24 cellular contexts compared by ENCODE assay signal in genomic region chr17:65061621-65062020, GRCh38. TPM values are rescaled to one million over a fixed set of nuclear protein-coding genes. Genes with fewer than 3 reads are reported as not detected.
A peak's percentile ranks its signal among the peaks of the same experiment; 100 is the strongest.
DNase-seq lines count a peak whose midpoint lies in the region; ATAC-seq and TF ChIP-seq lines count a peak whose summit lies in the region.
"Had no signal": no experiment of that assay in that cellular context is flagged by ENCODE, and none has a peak within 500 bp of the region (broad histone marks: within the 10 kb centered on the region; RNA-seq: fewer than 3 reads in every experiment).

No MANE protein-coding gene starts in this region.

- no peak overlapping the region for H3K4me3 Mint-ChIP-seq in activated CD4-positive, alpha-beta memory T cell treated with anti-CD3 and anti-CD28 coated beads, Interleukin-2, amount 10 ng/mL, durations not matched to agents 7 days and 5 days
- H3K4me3 Mint-ChIP-seq: activated CD4-positive, alpha-beta T cell treated with anti-CD3 and anti-CD28 coated beads, Interleukin-2, amount 10 ng/mL, durations not matched to agents 24 days and 14 days; activated naive CD8-positive, alpha-beta T cell treated with anti-CD3 and anti-CD28 coated beads, Interleukin-2, amount 10 ng/mL, durations not matched to agents 7 days and 5 days; activated T-helper 17 cell treated with anti-CD3 and anti-CD28 coated beads, Interleukin-2, amount 50 U/mL, for 72 hours; natural killer cell treated with Interleukin-12 subunit alpha and Interleukin-12 subunit beta and Interleukin-15 and Interleukin-18, amount 100 ng/mL, for 72 hours had no signal

- H3K27ac ChIP-seq in HUES48 (ENCODE audit: low read depth, low read length) (peak overlapping the region; percentile 79), RWPE2 (ENCODE audit: poor library complexity, severe bottlenecking) (peak overlapping the region; percentile 74), esophagus muscularis mucosa (replicated peaks in 1 of 4) (peak overlapping the region; percentile 64 to 76 (median 70)), gastrocnemius medialis (peak overlapping the region in 3 of 4 donors; percentile 43 to 70 (median 48))
- H3K27ac ChIP-seq: brain microvascular endothelial cell, KMS-11 had no signal

- intact Hi-C loops in esophagus muscularis mucosa (cut with DNase I) (no loop called here), gastrocnemius medialis (cut with DNase I; ENCODE audit: low total_unique reads) (no loop called here)

- no peaks in the 10 kb centered on the region for H3K9me3 Mint-ChIP-seq in activated CD4-positive, alpha-beta memory T cell treated with anti-CD3 and anti-CD28 coated beads, Interleukin-2, amount 10 ng/mL, durations not matched to agents 7 days and 5 days
- H3K9me3 Mint-ChIP-seq: activated CD4-positive, alpha-beta T cell treated with anti-CD3 and anti-CD28 coated beads, Interleukin-2, amount 10 ng/mL, durations not matched to agents 24 days and 14 days; activated naive CD8-positive, alpha-beta T cell treated with anti-CD3 and anti-CD28 coated beads, Interleukin-2, amount 10 ng/mL, durations not matched to agents 7 days and 5 days; activated T-helper 17 cell treated with anti-CD3 and anti-CD28 coated beads, Interleukin-2, amount 50 U/mL, for 72 hours; CD8-positive, alpha-beta memory T cell; natural killer cell treated with Interleukin-12 subunit alpha and Interleukin-12 subunit beta and Interleukin-15 and Interleukin-18, amount 100 ng/mL, for 72 hours had no signal

- no peaks in the 10 kb centered on the region for H3K36me3 Mint-ChIP-seq in activated CD4-positive, alpha-beta memory T cell treated with anti-CD3 and anti-CD28 coated beads, Interleukin-2, amount 10 ng/mL, durations not matched to agents 7 days and 5 days (ENCODE audit: low read depth)
- H3K36me3 Mint-ChIP-seq: activated naive CD8-positive, alpha-beta T cell treated with anti-CD3 and anti-CD28 coated beads, Interleukin-2, amount 10 ng/mL, durations not matched to agents 7 days and 5 days; natural killer cell treated with Interleukin-12 subunit alpha and Interleukin-12 subunit beta and Interleukin-15 and Interleukin-18, amount 100 ng/mL, for 72 hours had no signal

- DNase-seq in RWPE2 (ENCODE audit: low spot score): no peak
- no peak for DNase-seq in esophagus muscularis mucosa (ENCODE audit: extremely low spot score)
- DNase-seq in gastrocnemius medialis: no peak
- no peak for DNase-seq in activated CD4-positive, alpha-beta memory T cell treated with anti-CD3 and anti-CD28 coated beads, Interleukin-2, amount 10 ng/mL, durations not matched to agents 7 days and 5 days
- DNase-seq: activated CD4-positive, alpha-beta T cell treated with anti-CD3 and anti-CD28 coated beads, Interleukin-2, amount 10 ng/mL, durations not matched to agents 24 days and 14 days; activated naive CD8-positive, alpha-beta T cell treated with anti-CD3 and anti-CD28 coated beads, Interleukin-2, amount 10 ng/mL, durations not matched to agents 7 days and 5 days; brain microvascular endothelial cell; CD8-positive, alpha-beta memory T cell; cortex of kidney; DMS79 treated with DMSO at 0.1 percent for 48 hours; kidney glomerular epithelial cell; mesenchymal stem cell; NCI-H1092 treated with DMSO at 0.1 percent for 48 hours; NCI-H2081; NCI-H446 treated with DMSO at 0.1 percent for 48 hours; stimulated activated naive CD8-positive, alpha-beta T cell treated with anti-CD3 and anti-CD28 coated beads, Interleukin-15, Interleukin-2, amounts not matched to agents 100 U/mL and 50 U/mL, for 24 hours; upper lobe of left lung had no signal

- H3K4me1 Mint-ChIP-seq in activated CD4-positive, alpha-beta memory T cell treated with anti-CD3 and anti-CD28 coated beads, Interleukin-2, amount 10 ng/mL, durations not matched to agents 7 days and 5 days: peaks cover 13% of the 10 kb centered on the region
- H3K4me1 Mint-ChIP-seq: activated T-helper 17 cell treated with anti-CD3 and anti-CD28 coated beads, Interleukin-2, amount 50 U/mL, for 72 hours had no signal

- TF ChIP-seq EP300 in esophagus muscularis mucosa (IDR thresholded peaks at IDR 0.05): no peak

- H3K4me1 ChIP-seq in HUES48 (ENCODE audit: control insufficient read depth, insufficient read depth, low read length) (peaks cover 39% of the 10 kb centered on the region), RWPE2 (ENCODE audit: insufficient read depth, poor library complexity, severe bottlenecking) (peaks cover 55% of the 10 kb centered on the region), esophagus muscularis mucosa (peaks cover 20 to 49% (median 40%) of the 10 kb centered on the region in 4 donors), gastrocnemius medialis (peaks cover 7 to 19% of the 10 kb centered on the region in 2 donors)

- no peak overlapping the region for H3K9ac ChIP-seq in HUES48 (ENCODE audit: low read depth, low read length)
- H3K9ac ChIP-seq: KMS-11 had no signal

- in situ Hi-C loops in gastrocnemius medialis (cut with MboI; ENCODE audit: low sequenced_read_pairs in 4 of 4): no loop called here

- WGBS in esophagus muscularis mucosa: 37% methylated on average over 6 of the region's 6 CpGs

- CTCF ChIA-PET in activated CD4-positive, alpha-beta memory T cell treated with anti-CD3 and anti-CD28 coated beads, Interleukin-2, amount 10 ng/mL, durations not matched to agents 7 days and 5 days (lab: Charles Lee): no interaction called here

- no peaks in the 10 kb centered on the region for H3K9me3 ChIP-seq in HUES48 (ENCODE audit: control insufficient read depth, insufficient read depth, low read length)
- H3K9me3 ChIP-seq in RWPE2 (ENCODE audit: severe bottlenecking): no peaks in the 10 kb centered on the region
- H3K9me3 ChIP-seq in esophagus muscularis mucosa: no peaks in the 10 kb centered on the region
- no peaks in the 10 kb centered on the region for H3K9me3 ChIP-seq in gastrocnemius medialis
- H3K9me3 ChIP-seq: upper lobe of left lung had no signal

- no peaks in the 10 kb centered on the region for H3K36me3 ChIP-seq in HUES48 (ENCODE audit: control insufficient read depth, insufficient read depth, low read length)
- H3K36me3 ChIP-seq in RWPE2 (ENCODE audit: low read depth): no peaks in the 10 kb centered on the region
- H3K36me3 ChIP-seq in esophagus muscularis mucosa: no peaks in the 10 kb centered on the region
- no peaks in the 10 kb centered on the region for H3K36me3 ChIP-seq in gastrocnemius medialis
- H3K36me3 ChIP-seq: brain microvascular endothelial cell, upper lobe of left lung had no signal

- H3K4me3 ChIP-seq in HUES48 (ENCODE audit: low read depth, low read length) (no peak overlapping the region), RWPE2 (ENCODE audit: severe bottlenecking) (no peak overlapping the region), esophagus muscularis mucosa (no peak overlapping the region), gastrocnemius medialis (no peak overlapping the region)
- H3K4me3 ChIP-seq: upper lobe of left lung had no signal

- ATAC-seq in RWPE2 (ENCODE audit: low read depth): no peak
- no peak for ATAC-seq in gastrocnemius medialis
- ATAC-seq in HG02759 (IDR thresholded peaks at IDR 0.05; ENCODE audit: unreplicated experiment): no peak
- ATAC-seq in GM21447 (IDR thresholded peaks at IDR 0.05; ENCODE audit: unreplicated experiment): no peak
- ATAC-seq in SK-N-SH treated with all-trans-retinoic acid at 6 μM for 48 hours: no peak
- ATAC-seq: activated T-helper 17 cell treated with anti-CD3 and anti-CD28 coated beads, Interleukin-2, amount 50 U/mL, for 72 hours; natural killer cell treated with Interleukin-12 subunit alpha and Interleukin-12 subunit beta and Interleukin-15 and Interleukin-18, amount 100 ng/mL, for 72 hours; stimulated activated naive CD8-positive, alpha-beta T cell treated with anti-CD3 and anti-CD28 coated beads, Interleukin-15, Interleukin-2, amounts not matched to agents 100 U/mL and 50 U/mL, for 24 hours had no signal

- POLR2A ChIA-PET in activated CD4-positive, alpha-beta memory T cell treated with anti-CD3 and anti-CD28 coated beads, Interleukin-2, amount 10 ng/mL, durations not matched to agents 7 days and 5 days (lab: Charles Lee): interaction anchor here (0.8 kb wide), 1 partner anchor 60 kb away, joined by 3 read pairs; no protein-coding TSS in a partner anchor

- TF ChIP-seq CTCF in RWPE2 (IDR thresholded peaks at IDR 0.05; ENCODE audit: poor library complexity, severe bottlenecking) (no peak), esophagus muscularis mucosa (IDR thresholded peaks at IDR 0.05) (no peak), gastrocnemius medialis (IDR thresholded peaks at IDR 0.05 in 4 of 5, conservative IDR thresholded peaks at IDR 0.05 in 1 of 5) (no peak)

- no peak overlapping the region for H3K27ac Mint-ChIP-seq in activated CD4-positive, alpha-beta memory T cell treated with anti-CD3 and anti-CD28 coated beads, Interleukin-2, amount 10 ng/mL, durations not matched to agents 7 days and 5 days
- H3K27ac Mint-ChIP-seq: activated CD4-positive, alpha-beta T cell treated with anti-CD3 and anti-CD28 coated beads, Interleukin-2, amount 10 ng/mL, durations not matched to agents 24 days and 14 days; activated naive CD8-positive, alpha-beta T cell treated with anti-CD3 and anti-CD28 coated beads, Interleukin-2, amount 10 ng/mL, durations not matched to agents 7 days and 5 days; activated T-helper 17 cell treated with anti-CD3 and anti-CD28 coated beads, Interleukin-2, amount 50 U/mL, for 72 hours; natural killer cell treated with Interleukin-12 subunit alpha and Interleukin-12 subunit beta and Interleukin-15 and Interleukin-18, amount 100 ng/mL, for 72 hours had no signal

- no peak for TF ChIP-seq POLR2A in esophagus muscularis mucosa (IDR thresholded peaks at IDR 0.05; ENCODE audit: low read depth)
- no peak for TF ChIP-seq POLR2A in gastrocnemius medialis (IDR thresholded peaks at IDR 0.05)

- H3K27me3 Mint-ChIP-seq in activated CD4-positive, alpha-beta memory T cell treated with anti-CD3 and anti-CD28 coated beads, Interleukin-2, amount 10 ng/mL, durations not matched to agents 7 days and 5 days: peaks cover 5% of the 10 kb centered on the region
- H3K27me3 Mint-ChIP-seq: activated T-helper 17 cell treated with anti-CD3 and anti-CD28 coated beads, Interleukin-2, amount 50 U/mL, for 72 hours; CD8-positive, alpha-beta memory T cell; natural killer cell treated with Interleukin-12 subunit alpha and Interleukin-12 subunit beta and Interleukin-15 and Interleukin-18, amount 100 ng/mL, for 72 hours had no signal

- H3K27me3 ChIP-seq in HUES48 (ENCODE audit: control insufficient read depth, insufficient read depth, low read length) (no peaks in the 10 kb centered on the region), RWPE2 (ENCODE audit: insufficient read depth, poor library complexity, severe bottlenecking) (no peaks in the 10 kb centered on the region), esophagus muscularis mucosa (no peaks in the 10 kb centered on the region), gastrocnemius medialis (no peaks in the 10 kb centered on the region)
- H3K27me3 ChIP-seq: brain microvascular endothelial cell, upper lobe of left lung had no signal

RNA-seq across cellular contexts. Expression of gene GNA13, which starts 5.1 kb away (rescaled TPM):
- total RNA-seq in esophagus muscularis mucosa (10 to 100 TPM; 54.2 to 79.6 (median 69.2) TPM), gastrocnemius medialis (100 to 1,000 TPM in 3 of 4 donors, 10 to 100 TPM in 1; 87.7 to 146 (median 103) TPM)
- total RNA-seq in activated CD4-positive, alpha-beta memory T cell treated with anti-CD3 and anti-CD28 coated beads, Interleukin-2, amount 10 ng/mL, durations not matched to agents 7 days and 5 days: 10 to 100 TPM; 95.1 TPM
